8 cellular contexts compared by ENCODE assay signal in the genomic region with DNA sequence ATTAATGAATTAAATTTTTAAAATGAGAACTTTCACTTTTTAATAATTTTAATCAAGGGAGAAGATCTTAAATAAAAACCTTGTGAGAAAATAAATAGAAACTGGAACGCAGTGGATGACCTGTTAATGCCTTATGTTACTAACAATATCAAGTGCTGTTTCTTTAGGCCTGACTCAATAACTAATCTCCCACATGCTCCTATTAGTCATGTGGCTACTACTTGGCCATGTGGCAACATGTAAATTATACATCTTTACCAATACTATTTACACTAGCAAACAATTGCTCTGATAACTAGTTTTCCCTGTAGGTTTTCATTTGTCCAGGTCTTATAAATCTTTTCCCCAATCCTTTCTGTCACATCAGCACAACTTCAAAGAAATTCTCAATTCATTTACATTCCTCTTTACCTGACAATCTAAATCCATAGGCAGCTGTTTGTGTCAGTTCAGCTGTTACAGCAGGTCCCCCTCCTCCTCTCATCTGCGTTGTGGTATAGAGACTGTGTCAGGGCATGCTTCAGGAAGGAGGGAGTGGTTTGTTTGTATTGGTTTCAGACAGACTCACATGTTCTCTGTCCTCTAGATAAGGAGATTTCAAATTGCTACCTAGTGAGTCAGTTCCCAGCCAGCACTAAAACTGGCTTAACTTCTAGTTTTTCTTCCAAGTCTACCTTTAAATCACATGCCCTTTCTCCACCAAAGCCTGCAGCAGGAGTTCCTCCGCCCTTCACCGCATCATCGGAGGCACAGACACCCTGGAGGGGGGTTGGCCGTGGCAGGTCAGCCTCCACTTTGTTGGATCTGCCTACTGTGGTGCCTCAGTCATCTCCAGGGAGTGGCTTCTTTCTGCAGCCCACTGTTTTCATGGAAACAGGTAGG. TPM values are rescaled to one million over a fixed set of nuclear protein-coding genes. Genes with fewer than 3 reads are reported as not detected.
DNase-seq lines count a peak whose midpoint lies in the region; ATAC-seq and TF ChIP-seq lines count a peak whose summit lies in the region.

No MANE protein-coding gene starts in this region.

- H2AFZ ChIP-seq in GM23338: peak overlapping the region; percentile 89

- H3K79me2 ChIP-seq in GM23338 (replicated peaks; ENCODE audit: insufficient read depth): no peaks in the 10 kb centered on the region

- H4K20me1 ChIP-seq in GM23338 (replicated peaks; ENCODE audit: insufficient read depth): no peaks in the 10 kb centered on the region

- H3K27me3 ChIP-seq in GM23338 (ENCODE audit: insufficient read depth) (no peaks in the 10 kb centered on the region), suprapubic skin (no peaks in the 10 kb centered on the region), HAP-1 (ENCODE audit: low read depth) (peaks cover 2% of the 10 kb centered on the region; the same call in 1 of the 2 replicates)

- H3K9me3 Mint-ChIP-seq in GM23338: peaks cover 4% of the 10 kb centered on the region; the same call in 1 of the 3 replicates

- peaks cover 7% of the 10 kb centered on the region; the same call in 1 of the 2 replicates for H3K4me1 ChIP-seq in GM23338 (ENCODE audit: insufficient read depth)
- H3K4me1 ChIP-seq in suprapubic skin: peaks cover 19% of the 10 kb centered on the region
- no peaks in the 10 kb centered on the region for H3K4me1 ChIP-seq in HAP-1

- peak; percentile 88 for DNase-seq in ELF-1 (ENCODE audit: low read depth, low spot score)
- DNase-seq in GM23338 (ENCODE audit: low spot score): no peak
- peak; percentile 80 to 92 (median 84) for DNase-seq in NCI-H1417 (lab: John Stamatoyannopoulos, UW)
- DNase-seq in activated CD4-positive, alpha-beta T cell treated with anti-CD3 and anti-CD28 coated beads, Interleukin-2, amount 50 U/mL, for 48 hours: peak; percentile 18 to 19
- DNase-seq in glomerular endothelial cell (ENCODE audit: extremely low read depth, low read depth, low spot score): peak; percentile 67
- peak in 1 of 2 donors; percentile 66 for DNase-seq in suprapubic skin (ENCODE audit: low spot score in 2 of 2)
- no peak for DNase-seq in inferior parietal cortex (ENCODE audit: extremely low spot score)
- DNase-seq in HAP-1 (ENCODE audit: low spot score in 2 of 2): no peak

- H3K4me3 Mint-ChIP-seq in GM23338: no peak overlapping the region

- H3F3A ChIP-seq in GM23338 (replicated peaks; ENCODE audit: low read depth): no peaks in the 10 kb centered on the region

- H3K27me3 Mint-ChIP-seq in GM23338 (ENCODE audit: insufficient read depth, low read depth, poor library complexity): peaks cover 1% of the 10 kb centered on the region

- H3K36me3 ChIP-seq in GM23338 (ENCODE audit: insufficient read depth) (no peaks in the 10 kb centered on the region), suprapubic skin (no peaks in the 10 kb centered on the region), HAP-1 (replicated peaks) (no peaks in the 10 kb centered on the region)

- no peak for TF ChIP-seq CTCF in GM23338 (conservative IDR thresholded peaks at IDR 0.05; ENCODE audit: low read depth in 2 of 2)
- TF ChIP-seq CTCF in suprapubic skin (IDR thresholded peaks at IDR 0.05): no peak

- H3K9me2 ChIP-seq in GM23338 (ENCODE audit: insufficient read depth): no peaks in the 10 kb centered on the region

- 24% methylated on average over 6 of the region's 6 CpGs for WGBS in suprapubic skin

- peaks cover 12% of the 10 kb centered on the region for H3K4me1 Mint-ChIP-seq in GM23338

- H3K27ac ChIP-seq in GM23338 (ENCODE audit: low read depth) (no peak overlapping the region), suprapubic skin (peak overlapping the region; percentile 79)

- TF ChIP-seq POLR2A in suprapubic skin (IDR thresholded peaks at IDR 0.05): no peak

- no peak for TF ChIP-seq EP300 in suprapubic skin (IDR thresholded peaks at IDR 0.05)

- H3K27ac Mint-ChIP-seq in GM23338: no peak overlapping the region

- peak; percentile 64 for ATAC-seq in GM23338

- no peak overlapping the region for H3K4me2 ChIP-seq in GM23338

- H3K9me3 ChIP-seq in suprapubic skin (no peaks in the 10 kb centered on the region), HAP-1 (no peaks in the 10 kb centered on the region)

- in situ Hi-C loops in HAP-1 (cut with MboI; ENCODE audit: low sequenced_read_pairs): no loop called here

- H3K4me3 ChIP-seq in GM23338: no peak overlapping the region
- H3K4me3 ChIP-seq in suprapubic skin: no peak overlapping the region
- H3K4me3 ChIP-seq in HAP-1: no peak overlapping the region

- no peaks in the 10 kb centered on the region for H3K36me3 Mint-ChIP-seq in GM23338 (ENCODE audit: low read depth)

TF ChIP-seq in GM23338, 12 proteins besides CTCF, POLR2A, EP300 and RAD21 (continues in another document):
- TF ChIP-seq, protein P1, sequence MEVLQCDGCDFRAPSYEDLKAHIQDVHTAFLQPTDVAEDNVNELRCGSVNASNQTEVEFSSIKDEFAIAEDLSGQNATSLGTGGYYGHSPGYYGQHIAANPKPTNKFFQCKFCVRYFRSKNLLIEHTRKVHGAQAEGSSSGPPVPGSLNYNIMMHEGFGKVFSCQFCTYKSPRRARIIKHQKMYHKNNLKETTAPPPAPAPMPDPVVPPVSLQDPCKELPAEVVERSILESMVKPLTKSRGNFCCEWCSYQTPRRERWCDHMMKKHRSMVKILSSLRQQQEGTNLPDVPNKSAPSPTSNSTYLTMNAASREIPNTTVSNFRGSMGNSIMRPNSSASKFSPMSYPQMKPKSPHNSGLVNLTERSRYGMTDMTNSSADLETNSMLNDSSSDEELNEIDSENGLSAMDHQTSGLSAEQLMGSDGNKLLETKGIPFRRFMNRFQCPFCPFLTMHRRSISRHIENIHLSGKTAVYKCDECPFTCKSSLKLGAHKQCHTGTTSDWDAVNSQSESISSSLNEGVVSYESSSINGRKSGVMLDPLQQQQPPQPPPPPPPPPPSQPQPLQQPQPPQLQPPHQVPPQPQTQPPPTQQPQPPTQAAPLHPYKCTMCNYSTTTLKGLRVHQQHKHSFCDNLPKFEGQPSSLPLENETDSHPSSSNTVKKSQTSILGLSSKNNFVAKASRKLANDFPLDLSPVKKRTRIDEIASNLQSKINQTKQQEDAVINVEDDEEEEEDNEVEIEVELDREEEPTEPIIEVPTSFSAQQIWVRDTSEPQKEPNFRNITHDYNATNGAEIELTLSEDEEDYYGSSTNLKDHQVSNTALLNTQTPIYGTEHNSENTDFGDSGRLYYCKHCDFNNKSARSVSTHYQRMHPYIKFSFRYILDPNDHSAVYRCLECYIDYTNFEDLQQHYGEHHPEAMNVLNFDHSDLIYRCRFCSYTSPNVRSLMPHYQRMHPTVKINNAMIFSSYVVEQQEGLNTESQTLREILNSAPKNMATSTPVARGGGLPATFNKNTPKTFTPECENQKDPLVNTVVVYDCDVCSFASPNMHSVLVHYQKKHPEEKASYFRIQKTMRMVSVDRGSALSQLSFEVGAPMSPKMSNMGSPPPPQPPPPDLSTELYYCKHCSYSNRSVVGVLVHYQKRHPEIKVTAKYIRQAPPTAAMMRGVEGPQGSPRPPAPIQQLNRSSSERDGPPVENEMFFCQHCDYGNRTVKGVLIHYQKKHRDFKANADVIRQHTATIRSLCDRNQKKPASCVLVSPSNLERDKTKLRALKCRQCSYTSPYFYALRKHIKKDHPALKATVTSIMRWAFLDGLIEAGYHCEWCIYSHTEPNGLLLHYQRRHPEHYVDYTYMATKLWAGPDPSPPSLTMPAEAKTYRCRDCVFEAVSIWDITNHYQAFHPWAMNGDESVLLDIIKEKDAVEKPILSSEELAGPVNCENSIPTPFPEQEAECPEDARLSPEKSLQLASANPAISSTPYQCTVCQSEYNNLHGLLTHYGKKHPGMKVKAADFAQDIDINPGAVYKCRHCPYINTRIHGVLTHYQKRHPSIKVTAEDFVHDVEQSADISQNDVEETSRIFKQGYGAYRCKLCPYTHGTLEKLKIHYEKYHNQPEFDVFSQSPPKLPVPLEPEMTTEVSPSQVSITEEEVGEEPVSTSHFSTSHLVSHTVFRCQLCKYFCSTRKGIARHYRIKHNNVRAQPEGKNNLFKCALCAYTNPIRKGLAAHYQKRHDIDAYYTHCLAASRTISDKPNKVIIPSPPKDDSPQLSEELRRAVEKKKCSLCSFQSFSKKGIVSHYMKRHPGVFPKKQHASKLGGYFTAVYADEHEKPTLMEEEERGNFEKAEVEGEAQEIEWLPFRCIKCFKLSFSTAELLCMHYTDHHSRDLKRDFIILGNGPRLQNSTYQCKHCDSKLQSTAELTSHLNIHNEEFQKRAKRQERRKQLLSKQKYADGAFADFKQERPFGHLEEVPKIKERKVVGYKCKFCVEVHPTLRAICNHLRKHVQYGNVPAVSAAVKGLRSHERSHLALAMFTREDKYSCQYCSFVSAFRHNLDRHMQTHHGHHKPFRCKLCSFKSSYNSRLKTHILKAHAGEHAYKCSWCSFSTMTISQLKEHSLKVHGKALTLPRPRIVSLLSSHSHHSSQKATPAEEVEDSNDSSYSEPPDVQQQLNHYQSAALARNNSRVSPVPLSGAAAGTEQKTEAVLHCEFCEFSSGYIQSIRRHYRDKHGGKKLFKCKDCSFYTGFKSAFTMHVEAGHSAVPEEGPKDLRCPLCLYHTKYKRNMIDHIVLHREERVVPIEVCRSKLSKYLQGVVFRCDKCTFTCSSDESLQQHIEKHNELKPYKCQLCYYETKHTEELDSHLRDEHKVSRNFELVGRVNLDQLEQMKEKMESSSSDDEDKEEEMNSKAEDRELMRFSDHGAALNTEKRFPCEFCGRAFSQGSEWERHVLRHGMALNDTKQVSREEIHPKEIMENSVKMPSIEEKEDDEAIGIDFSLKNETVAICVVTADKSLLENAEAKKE (CRISPR knock-in tag; IDR thresholded peaks at IDR 0.05): no peak
- no peak for TF ChIP-seq ETS1 (IDR thresholded peaks at IDR 0.05)

RNA-seq across cellular contexts. Expression of gene C3orf52, which starts 11.3 kb away (rescaled TPM):
- 14.1 and 16.6 TPM in 2 replicates for total RNA-seq in GM23338 (2014; rRNA removed; shearing (Covaris generic))
- 7.9 and 8.1 TPM in 2 replicates for polyA plus RNA-seq in GM23338 (2016; fragmentation: Nextera tagmentation; extraction: Ambion mirVana)
- total RNA-seq in glomerular endothelial cell: 3.7 and 3.8 TPM in 2 replicates
- 100 to 1,000 TPM in 2 of 4 donors, 10 to 100 TPM in 2; 78.8 to 183 (median 96.7) TPM for total RNA-seq in suprapubic skin

RNA-seq across cellular contexts. Expression of gene TMPRSS7, which starts 40.3 kb away (rescaled TPM):
- not detected in 2 replicates for total RNA-seq in GM23338 (2014; rRNA removed; shearing (Covaris generic))
- not detected in 2 replicates for polyA plus RNA-seq in GM23338 (2016; fragmentation: Nextera tagmentation; extraction: Ambion mirVana)
- total RNA-seq in glomerular endothelial cell (not detected in 2 replicates), suprapubic skin (1 to 10 TPM in 1 of 4 donors, under 1 TPM in 2, not detected in 1; 0.40 to 1.0 (median 0.49) TPM)

RNA-seq across cellular contexts. Expression of gene GCSAM, which starts 58.2 kb away (rescaled TPM):
- total RNA-seq in GM23338 (2014; rRNA removed; shearing (Covaris generic)): not detected in 2 replicates
- 0.73 and 0.86 TPM in 2 replicates for polyA plus RNA-seq in GM23338 (2016; fragmentation: Nextera tagmentation; extraction: Ambion mirVana)
- total RNA-seq in glomerular endothelial cell (not detected in 2 replicates), suprapubic skin (1 to 10 TPM in 3 of 4 donors, under 1 TPM in 1; 0.62 to 1.4 (median 1.3) TPM)

Comparison
In these comparisons a context has a peak if more than half of its experiments do, and no peak if none do; other contexts are left out.
1. DNase-seq: peak in ELF-1 (single experiment), NCI-H1417 (3 of 3), activated CD4-positive, alpha-beta T cell treated with anti-CD3 and anti-CD28 coated beads, Interleukin-2, amount 50 U/mL, for 48 hours (2 of 2) and glomerular endothelial cell (single experiment); none in GM23338 (single experiment), inferior parietal cortex (single experiment) and HAP-1 (0 of 2).